Comparison of ENCODE assay signal across 18 cellular contexts in the genomic region with DNA sequence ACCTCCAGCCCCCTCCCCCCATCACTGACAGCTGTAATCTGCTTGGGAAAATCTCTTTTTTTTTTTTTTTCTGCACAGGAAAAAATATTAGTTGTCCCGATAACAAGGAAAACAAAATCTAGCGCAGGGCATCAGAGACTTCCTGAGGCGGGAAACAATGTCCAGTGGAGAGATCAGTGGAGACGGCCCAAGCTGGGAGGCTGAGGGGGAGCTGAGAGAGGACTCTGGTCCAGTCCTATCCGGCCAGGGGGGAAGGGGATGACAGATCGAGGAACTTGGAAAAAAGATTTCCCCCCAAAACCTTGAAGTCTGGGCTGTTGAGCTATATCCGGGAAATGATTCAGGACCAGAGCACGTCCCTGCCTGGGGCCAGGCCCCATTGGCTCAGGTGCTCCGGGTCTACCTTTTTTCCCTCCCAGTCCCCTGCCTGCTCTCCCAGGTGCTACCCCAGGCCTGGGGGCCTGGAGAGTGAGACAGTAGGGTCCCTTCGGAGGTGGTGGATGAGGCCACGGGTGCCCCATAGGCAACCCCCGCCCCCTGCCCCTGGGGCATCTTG. TPM values are rescaled to one million over a fixed set of nuclear protein-coding genes. Genes with fewer than 3 reads are reported as not detected.
DNase-seq lines count a peak whose midpoint lies in the region; ATAC-seq, FAIRE-seq and TF ChIP-seq lines count a peak whose summit lies in the region.
"Had no signal": no experiment of that assay in that cellular context is flagged by ENCODE, and none has a peak within 500 bp of the region (broad histone marks: within the 10 kb centered on the region; RNA-seq: fewer than 3 reads in every experiment).

No MANE protein-coding gene starts in this region.

- CTCF ChIA-PET in H1 (lab: Charles Lee; ENCODE audit: partially characterized antibody) = interaction anchor here (0.6 to 24.4 kb wide), 17 partner anchors 12 to 548 kb away, joined by 3 to 619 read pairs (median 3); partner anchors contain the start of genes CHAC1, DLL4 and VPS18
- CTCF ChIA-PET in CD8-positive, alpha-beta T cell (lab: Charles Lee) = interaction anchor here (1.0 to 7.8 kb wide), 4 partner anchors 10 to 270 kb away, joined by 3 to 60 read pairs (median 4); no protein-coding TSS in a partner anchor

- no peak overlapping the region for H3K18ac ChIP-seq in H1 (ENCODE audit: extremely low read depth, low read length)

- no peaks in the 10 kb centered on the region for H3K79me1 ChIP-seq in H1 (ENCODE audit: low read depth, low read length)

- WGBS in heart right ventricle, 2 donors = 68 to 74% methylated on average over 12 of the region's 12 CpGs
- WGBS in H1 (ENCODE audit: extremely low coverage in 1 of 2, insufficient coverage in 1 of 2, insufficient read length in 1 of 2, insufficient replicate concordance in 2 of 2, low coverage in 1 of 2, low lambda C conversion rate in 2 of 2, missing lambda C conversion rate in 1 of 2), 2 experiments = 86% methylated on average over 8 of the region's 12 CpGs; no CpG with 5 or more reads in 1 of the 2 experiments
- WGBS in esophagus squamous epithelium, 2 donors = 73 to 77% methylated on average over 7 to 8 of the region's 12 CpGs

- H4K5ac ChIP-seq in H1 (ENCODE audit: insufficient read length, low read depth, low read length) = no peak overlapping the region

- no peak overlapping the region for H3K4me3 ChIP-seq in heart right ventricle
- no peak overlapping the region for H3K4me3 ChIP-seq in H1 (ENCODE audit: extremely low read depth in 1 of 4, insufficient read depth in 2 of 4, low read depth in 3 of 4, low read length in 4 of 4)
- H3K4me3 ChIP-seq in upper lobe of right lung = no peak overlapping the region
- no peak overlapping the region for H3K4me3 ChIP-seq in CD8-positive, alpha-beta T cell (ENCODE audit: low read depth, low read length)
- H3K4me3 ChIP-seq in esophagus squamous epithelium = no peak overlapping the region

- no peak for DNase-seq in heart right ventricle
- no peak for DNase-seq in left cardiac atrium
- no peak for DNase-seq in H1 (ENCODE audit: low read depth in 1 of 2, low spot score in 2 of 2)
- peak; percentile 17 to 48 for DNase-seq in lung microvascular endothelial cell (ENCODE audit: low read depth in 2 of 2)
- no peak for DNase-seq in upper lobe of right lung
- DNase-seq in CD8-positive, alpha-beta T cell = no peak
- no peak for DNase-seq in SHP77 treated with DMSO at 0.1 percent for 48 hours (lab: John Stamatoyannopoulos, UW)
- no peak for DNase-seq in esophagus squamous epithelium (lab: John Stamatoyannopoulos, UW)
- DNase-seq: HCEC 1CT, NCI-H1436 treated with DMSO at 0.1 percent for 48 hours, NCI-H2081 treated with DMSO at 0.1 percent for 48 hours, NCI-H345, NCI-H526 treated with DMSO at 0.1 percent for 48 hours, SIG-M5 had no signal

- no peaks in the 10 kb centered on the region for H3K27me3 Mint-ChIP-seq in CD8-positive, alpha-beta T cell (ENCODE audit: low read depth)

- no peak overlapping the region for H3K9ac ChIP-seq in H1 (replicated peaks in 1 of 4; ENCODE audit: extremely low read depth in 1 of 4, low read depth in 3 of 4, low read length in 3 of 4)

- H2BK15ac ChIP-seq in H1 (ENCODE audit: low read length) = no peak overlapping the region

- peaks cover 1% of the 10 kb centered on the region for H3K4me1 Mint-ChIP-seq in CD8-positive, alpha-beta T cell (ENCODE audit: low read depth)

- TF ChIP-seq POLR2A in H1 (IDR thresholded peaks at IDR 0.05; ENCODE audit: control extremely low read depth in 1 of 2, low read depth in 2 of 2, low read length in 2 of 2) (no peak), esophagus squamous epithelium (IDR thresholded peaks at IDR 0.05) (no peak)

- no peak overlapping the region for H3K14ac ChIP-seq in H1 (ENCODE audit: insufficient read length)

- no peak overlapping the region for H2AK5ac ChIP-seq in H1 (ENCODE audit: low read depth, low read length)

- H3K36me3 Mint-ChIP-seq in CD8-positive, alpha-beta T cell = no peaks in the 10 kb centered on the region
- H3K36me3 Mint-ChIP-seq: CD14-positive monocyte had no signal

- H3K27me3 ChIP-seq in heart right ventricle = no peaks in the 10 kb centered on the region
- H3K27me3 ChIP-seq in H1 (replicated peaks in 1 of 4; ENCODE audit: control insufficient read depth in 3 of 4, extremely low read depth in 1 of 4, insufficient read depth in 3 of 4, low read length in 3 of 4) = peaks cover 0 to 16% (median 1%) of the 10 kb centered on the region in 4 experiments; a peak in 4 of 7 replicates
- H3K27me3 ChIP-seq in upper lobe of right lung = no peaks in the 10 kb centered on the region
- no peaks in the 10 kb centered on the region for H3K27me3 ChIP-seq in CD8-positive, alpha-beta T cell (ENCODE audit: insufficient read depth, low read length)
- H3K27me3 ChIP-seq in esophagus squamous epithelium = peaks cover 0 to 23% (median 0%) of the 10 kb centered on the region in 4 donors

- H3K4me1 ChIP-seq in heart right ventricle (peaks cover 2 to 65% (median 19%) of the 10 kb centered on the region in 9 donors), H1 (replicated peaks in 1 of 4; ENCODE audit: control insufficient read depth in 3 of 4, insufficient read depth in 4 of 4, low read length in 3 of 4) (peaks cover 0 to 34% (median 11%) of the 10 kb centered on the region in 4 experiments; a peak in 4 of 7 replicates), upper lobe of right lung (peaks cover 18% of the 10 kb centered on the region), esophagus squamous epithelium (peaks cover 0 to 34% (median 9%) of the 10 kb centered on the region in 3 donors)
- no peaks in the 10 kb centered on the region for H3K4me1 ChIP-seq in CD8-positive, alpha-beta T cell (ENCODE audit: insufficient read depth, low read length)
- H3K4me1 ChIP-seq: Caco-2 had no signal

- TF ChIP-seq CTCF in heart right ventricle (IDR thresholded peaks at IDR 0.05) (no peak), H1 (IDR thresholded peaks at IDR 0.05; ENCODE audit: control extremely low read depth in 1 of 3, insufficient read depth in 1 of 3, low read depth in 1 of 3, low read length in 3 of 3) (no peak), upper lobe of right lung (IDR thresholded peaks at IDR 0.05) (no peak), esophagus squamous epithelium (IDR thresholded peaks at IDR 0.05) (no peak)
- no peak for TF ChIP-seq CTCF in CD8-positive, alpha-beta T cell (IDR thresholded peaks at IDR 0.05)

- H3K36me3 ChIP-seq in heart right ventricle (no peaks in the 10 kb centered on the region), H1 (ENCODE audit: control insufficient read depth in 2 of 4, insufficient read depth in 4 of 4, low read length in 3 of 4) (no peaks in the 10 kb centered on the region), upper lobe of right lung (no peaks in the 10 kb centered on the region), esophagus squamous epithelium (no peaks in the 10 kb centered on the region)
- no peaks in the 10 kb centered on the region for H3K36me3 ChIP-seq in CD8-positive, alpha-beta T cell (ENCODE audit: insufficient read depth, low read length)

- no peaks in the 10 kb centered on the region for H4K20me1 ChIP-seq in H1 (replicated peaks in 1 of 2; ENCODE audit: control insufficient read depth in 1 of 2, insufficient read depth in 2 of 2, low read length in 2 of 2)

- TF ChIP-seq RAD21 in H1 (IDR thresholded peaks at IDR 0.05 in 1 of 2, conservative IDR thresholded peaks at IDR 0.05 in 1 of 2; ENCODE audit: low read depth in 2 of 2, low read length in 2 of 2) = no peak

- H4K91ac ChIP-seq in H1 (replicated peaks; ENCODE audit: insufficient read length, low read length) = no peak overlapping the region

- H3K23ac ChIP-seq in H1 (ENCODE audit: insufficient read length) = no peak overlapping the region

- TF ChIP-seq EP300 in H1 (IDR thresholded peaks at IDR 0.05; ENCODE audit: borderline replicate concordance in 1 of 2, low read depth in 2 of 2, low read length in 2 of 2) = no peak

- H3K27ac ChIP-seq in heart right ventricle (peak overlapping the region; percentile 22 to 90 (median 68)), H1 (ENCODE audit: low read depth, low read length) (no peak overlapping the region), upper lobe of right lung (peak overlapping the region; percentile 20), esophagus squamous epithelium (peak overlapping the region in 1 of 4 donors; percentile 9)
- no peak overlapping the region for H3K27ac ChIP-seq in CD8-positive, alpha-beta T cell (ENCODE audit: low read depth, low read length)

- H3K4ac ChIP-seq in H1 (replicated peaks; ENCODE audit: insufficient read length, low read depth, low read length) = no peak overlapping the region

- no peak overlapping the region for H2BK20ac ChIP-seq in H1 (ENCODE audit: low read length)

- no peaks in the 10 kb centered on the region for H3K9me3 Mint-ChIP-seq in CD8-positive, alpha-beta T cell

- H2AFZ ChIP-seq in H1 (ENCODE audit: low read length) = no peak overlapping the region

- no peak overlapping the region for H3K27ac Mint-ChIP-seq in CD8-positive, alpha-beta T cell

- no peak overlapping the region for H3K4me2 ChIP-seq in H1 (ENCODE audit: insufficient read depth in 1 of 2, low read depth in 2 of 2, low read length in 2 of 2)

- no peak overlapping the region for H2BK120ac ChIP-seq in H1 (replicated peaks; ENCODE audit: low read depth, low read length)

- no peaks in the 10 kb centered on the region for H3K79me2 ChIP-seq in H1 (ENCODE audit: control insufficient read depth in 1 of 2, insufficient read depth in 2 of 2, low read length in 2 of 2)

- no peak overlapping the region for H2BK5ac ChIP-seq in H1 (ENCODE audit: low read depth, low read length)

- peaks cover 4% of the 10 kb centered on the region; the same call in 1 of the 2 replicates for H3K23me2 ChIP-seq in H1 (ENCODE audit: low read depth, low read length)

- ATAC-seq in heart right ventricle (peak in 4 of 8 donors; percentile 23 to 51 (median 46)), left cardiac atrium (no peak), upper lobe of right lung (no peak)
- no peak for ATAC-seq in CD8-positive, alpha-beta T cell
- ATAC-seq: Panc1 had no signal

- no peak overlapping the region for H3K4me3 Mint-ChIP-seq in CD8-positive, alpha-beta T cell
- H3K4me3 Mint-ChIP-seq: CD14-positive monocyte had no signal

- H3K56ac ChIP-seq in H1 (replicated peaks; ENCODE audit: insufficient read length, low read depth, low read length) = no peak overlapping the region

- no peaks in the 10 kb centered on the region for H3K9me3 ChIP-seq in heart right ventricle
- no peaks in the 10 kb centered on the region for H3K9me3 ChIP-seq in H1 (ENCODE audit: insufficient read depth in 2 of 2, low read depth in 1 of 2, low read length in 1 of 2)
- H3K9me3 ChIP-seq in upper lobe of right lung = no peaks in the 10 kb centered on the region
- H3K9me3 ChIP-seq in CD8-positive, alpha-beta T cell (ENCODE audit: low read length) = no peaks in the 10 kb centered on the region
- no peaks in the 10 kb centered on the region for H3K9me3 ChIP-seq in esophagus squamous epithelium
- H3K9me3 ChIP-seq: Caco-2 had no signal

- H2BK12ac ChIP-seq in H1 (ENCODE audit: low read depth, low read length) = 0 out of 2 replicates have a peak overlapping the region, but pooled peaks have one; percentile 33

- no peak for FAIRE-seq in H1 (lab: Jason Lieb, UNC)

- intact Hi-C loops in heart right ventricle (cut with DNase I) = no loop called here
- intact Hi-C loops in left cardiac atrium (cut with DNase I) = no loop called here
- intact Hi-C loops in upper lobe of right lung (cut with DNase I) = no loop called here
- intact Hi-C loops in CD8-positive, alpha-beta T cell (cut with DNase I, micrococcal nuclease) = no loop called here
- intact Hi-C loops in esophagus squamous epithelium (cut with DNase I) = no loop called here

- POLR2A ChIA-PET in H1 (lab: Charles Lee; ENCODE audit: partially characterized antibody) = interaction anchor here (0.6 to 43.8 kb wide), 7 partner anchors 9 to 109 kb away, joined by 3 to 1505 read pairs (median 8); partner anchors contain the start of genes CHAC1 and DLL4
- POLR2A ChIA-PET in CD8-positive, alpha-beta T cell (lab: Charles Lee) = interaction anchor here (0.7 to 1.2 kb wide), 2 partner anchors 8 to 881 kb away, joined by 3 to 4 read pairs; no protein-coding TSS in a partner anchor

- no peak overlapping the region for H4K8ac ChIP-seq in H1 (ENCODE audit: extremely low read depth, insufficient read depth, low read length)

RNA-seq across cellular contexts. Expression of gene DLL4, which starts 14.0 kb away (rescaled TPM):
- total RNA-seq in heart right ventricle = 10 to 100 TPM in 8 of 10 donors, 1 to 10 TPM in 2; 6.5 to 24.8 (median 16.6) TPM
- polyA plus RNA-seq in heart right ventricle = 10 to 100 TPM in 1 of 2 donors, 1 to 10 TPM in 1; 8.7 to 10.2 TPM
- total RNA-seq in left cardiac atrium = 1 to 10 TPM; 8.5 to 9.2 TPM
- total RNA-seq in H1 (2021; fragmentation: NEBNext Ultra II Directional; extraction: Animal tissue kit (Norgen Biotek cat#: 25700)) = 0.48 and 0.60 TPM in 2 replicates
- 0.22 and 0.23 TPM in 2 replicates for polyA plus RNA-seq in H1 (2011; rRNA removed)
- 0.21 TPM for polyA plus RNA-seq in H1 (2011; cell fraction: cytosol; rRNA removed)
- polyA plus RNA-seq in H1 (2011; cell fraction: nucleus; rRNA removed) = 1.0 TPM
- polyA plus RNA-seq in H1 (2012, experiment 1 of 2) = 0.12 to 0.18 TPM (median 0.17 TPM) in 3 of 4 replicates, not detected in the other
- polyA plus RNA-seq in H1 (2012, experiment 2 of 2) = 0.16 TPM
- polyA plus RNA-seq in H1 (2013, experiment 1 of 2) = 0.20 TPM
- polyA plus RNA-seq in H1 (2013, experiment 2 of 2) = 0.20 TPM
- polyA minus RNA-seq in H1 (2011; rRNA and poly(A)+ RNA removed) = 0.27 and 0.85 TPM in 2 replicates
- polyA minus RNA-seq in H1 (2011; cell fraction: cytosol; rRNA and poly(A)+ RNA removed) = not detected
- 2.5 TPM for polyA minus RNA-seq in H1 (2011; cell fraction: nucleus; rRNA and poly(A)+ RNA removed)
- 48.0 and 75.2 TPM in 2 replicates for total RNA-seq in lung microvascular endothelial cell
- total RNA-seq in upper lobe of right lung = 22.0 TPM
- under 1 TPM; 0.08 TPM for total RNA-seq in CD8-positive, alpha-beta T cell
- total RNA-seq in esophagus squamous epithelium = 1 to 10 TPM in 3 of 4 donors, under 1 TPM in 1; 0.68 to 4.6 (median 1.3) TPM
- total RNA-seq: A172 had no signal
- polyA plus RNA-seq: CD14-positive monocyte had no signal

RNA-seq across cellular contexts. Expression of gene VPS18, which starts 20.9 kb away (rescaled TPM):
- 10 to 100 TPM; 16.0 to 25.0 (median 21.5) TPM for total RNA-seq in heart right ventricle
- polyA plus RNA-seq in heart right ventricle = 10 to 100 TPM; 10.5 to 12.2 TPM
- total RNA-seq in left cardiac atrium = 10 to 100 TPM; 17.1 to 23.7 TPM
- 31.9 and 32.7 TPM in 2 replicates for total RNA-seq in H1 (2021; fragmentation: NEBNext Ultra II Directional; extraction: Animal tissue kit (Norgen Biotek cat#: 25700))
- polyA plus RNA-seq in H1 (2011; rRNA removed) = 28.9 and 32.9 TPM in 2 replicates
- 27.4 TPM for polyA plus RNA-seq in H1 (2011; cell fraction: cytosol; rRNA removed)
- polyA plus RNA-seq in H1 (2011; cell fraction: nucleus; rRNA removed) = 35.6 TPM
- 19.1 to 31.3 TPM (median 29.5 TPM) in 4 replicates for polyA plus RNA-seq in H1 (2012, experiment 1 of 2)
- 32.6 TPM for polyA plus RNA-seq in H1 (2012, experiment 2 of 2)
- polyA plus RNA-seq in H1 (2013, experiment 1 of 2) = 12.6 TPM
- 11.3 TPM for polyA plus RNA-seq in H1 (2013, experiment 2 of 2)
- polyA minus RNA-seq in H1 (2011; rRNA and poly(A)+ RNA removed) = 65.4 and 80.3 TPM in 2 replicates
- 39.1 TPM for polyA minus RNA-seq in H1 (2011; cell fraction: cytosol; rRNA and poly(A)+ RNA removed)
- 31.4 TPM for polyA minus RNA-seq in H1 (2011; cell fraction: nucleus; rRNA and poly(A)+ RNA removed)
- 32.9 and 41.5 TPM in 2 replicates for total RNA-seq in lung microvascular endothelial cell
- 24.5 TPM for total RNA-seq in upper lobe of right lung
- 10 to 100 TPM; 21.7 to 23.6 TPM for total RNA-seq in CD8-positive, alpha-beta T cell
- 10 to 100 TPM; 17.4 to 25.9 (median 20.7) TPM for total RNA-seq in esophagus squamous epithelium

RNA-seq across cellular contexts. Expression of gene CHAC1, which starts 38.1 kb away (rescaled TPM):
- total RNA-seq in heart right ventricle = 1 to 10 TPM in 7 of 10 donors, under 1 TPM in 3; 0.31 to 4.8 (median 1.7) TPM
- 1 to 10 TPM; 1.7 to 7.6 TPM for polyA plus RNA-seq in heart right ventricle
- 1 to 10 TPM; 2.6 to 3.3 TPM for total RNA-seq in left cardiac atrium
- total RNA-seq in H1 (2021; fragmentation: NEBNext Ultra II Directional; extraction: Animal tissue kit (Norgen Biotek cat#: 25700)) = 28.7 and 34.3 TPM in 2 replicates
- polyA plus RNA-seq in H1 (2011; rRNA removed) = 159 and 215 TPM in 2 replicates
- polyA plus RNA-seq in H1 (2011; cell fraction: cytosol; rRNA removed) = 112 TPM
- 104 TPM for polyA plus RNA-seq in H1 (2011; cell fraction: nucleus; rRNA removed)
- 33.4 to 49.1 TPM (median 43.9 TPM) in 4 replicates for polyA plus RNA-seq in H1 (2012, experiment 1 of 2)
- polyA plus RNA-seq in H1 (2012, experiment 2 of 2) = 56.2 TPM
- 17.9 TPM for polyA plus RNA-seq in H1 (2013, experiment 1 of 2)
- 16.9 TPM for polyA plus RNA-seq in H1 (2013, experiment 2 of 2)
- polyA minus RNA-seq in H1 (2011; rRNA and poly(A)+ RNA removed) = 55.7 and 84.0 TPM in 2 replicates
- polyA minus RNA-seq in H1 (2011; cell fraction: cytosol; rRNA and poly(A)+ RNA removed) = 89.2 TPM
- polyA minus RNA-seq in H1 (2011; cell fraction: nucleus; rRNA and poly(A)+ RNA removed) = 65.8 TPM
- total RNA-seq in lung microvascular endothelial cell = 2.4 and 4.8 TPM in 2 replicates
- total RNA-seq in upper lobe of right lung = 4.4 TPM
- total RNA-seq in CD8-positive, alpha-beta T cell = under 1 TPM; 0.22 to 0.69 TPM
- 10 to 100 TPM in 1 of 4 donors, 1 to 10 TPM in 2, under 1 TPM in 1; 0.76 to 16.1 (median 6.4) TPM for total RNA-seq in esophagus squamous epithelium
- polyA plus RNA-seq: CD14-positive monocyte had no signal

RNA-seq across cellular contexts. Expression of gene RHOV, which starts 41.1 kb away (rescaled TPM):
- not detected for total RNA-seq in heart right ventricle
- polyA plus RNA-seq in heart right ventricle = under 1 TPM in 1 of 2 donors, not detected in 1; 0.03 TPM
- not detected for total RNA-seq in left cardiac atrium
- 2.4 and 2.7 TPM in 2 replicates for total RNA-seq in H1 (2021; fragmentation: NEBNext Ultra II Directional; extraction: Animal tissue kit (Norgen Biotek cat#: 25700))
- polyA plus RNA-seq in H1 (2011; rRNA removed) = 1.5 and 2.2 TPM in 2 replicates
- polyA plus RNA-seq in H1 (2011; cell fraction: cytosol; rRNA removed) = 2.8 TPM
- polyA plus RNA-seq in H1 (2011; cell fraction: nucleus; rRNA removed) = 2.0 TPM
- 3.6 to 3.9 TPM (median 3.7 TPM) in 4 replicates for polyA plus RNA-seq in H1 (2012, experiment 1 of 2)
- 2.3 TPM for polyA plus RNA-seq in H1 (2012, experiment 2 of 2)
- 1.5 TPM for polyA plus RNA-seq in H1 (2013, experiment 1 of 2)
- polyA plus RNA-seq in H1 (2013, experiment 2 of 2) = 1.4 TPM
- 1.3 and 1.5 TPM in 2 replicates for polyA minus RNA-seq in H1 (2011; rRNA and poly(A)+ RNA removed)
- 2.4 TPM for polyA minus RNA-seq in H1 (2011; cell fraction: cytosol; rRNA and poly(A)+ RNA removed)
- 2.9 TPM for polyA minus RNA-seq in H1 (2011; cell fraction: nucleus; rRNA and poly(A)+ RNA removed)
- total RNA-seq in lung microvascular endothelial cell = not detected in 2 replicates
- total RNA-seq in upper lobe of right lung = not detected
- under 1 TPM; 0.24 to 0.25 TPM for total RNA-seq in CD8-positive, alpha-beta T cell
- total RNA-seq in esophagus squamous epithelium = 100 to 1,000 TPM in 3 of 4 donors, 10 to 100 TPM in 1; 94.0 to 146 (median 123) TPM
- polyA plus RNA-seq: CD14-positive monocyte had no signal

Comparison
In these comparisons a context has a peak if more than half of its experiments do, and no peak if none do; other contexts are left out.
1. DNase-seq: peak in lung microvascular endothelial cell (2 of 2); none in heart right ventricle (0 of 2), left cardiac atrium (single experiment), H1 (0 of 2), upper lobe of right lung (single experiment), CD8-positive, alpha-beta T cell (0 of 7), SHP77 treated with DMSO at 0.1 percent for 48 hours (single experiment) and esophagus squamous epithelium (single experiment).
2. H3K27ac ChIP-seq: peak in heart right ventricle (10 of 10) and upper lobe of right lung (single experiment); none in H1 (single experiment) and CD8-positive, alpha-beta T cell (single experiment).